ENCODE assay signal across 11 cellular contexts in genomic region chr9:35521708-35522107, GRCh38. TPM values are rescaled to one million over a fixed set of nuclear protein-coding genes. Genes with fewer than 3 reads are reported as not detected.
A peak's percentile ranks its signal among the peaks of the same experiment; 100 is the strongest.
DNase-seq lines count a peak whose midpoint lies in the region; ATAC-seq and TF ChIP-seq lines count a peak whose summit lies in the region.
"Had no signal": no experiment of that assay in that cellular context is flagged by ENCODE, and none has a peak within 500 bp of the region (broad histone marks: within the 10 kb centered on the region; RNA-seq: fewer than 3 reads in every experiment).

No MANE protein-coding gene starts in this region.

- TF ChIP-seq CTCF in Panc1 (IDR thresholded peaks at IDR 0.05), result no peak
- TF ChIP-seq CTCF in lower lobe of right lung (IDR thresholded peaks at IDR 0.05), result no peak
- TF ChIP-seq CTCF in tibial artery (IDR thresholded peaks at IDR 0.05), result no peak

- DNase-seq in Panc1 (ENCODE audit: low read depth, low spot score) (no peak), dedifferentiated amniotic fluid mesenchymal stem cell (ENCODE audit: extremely low spot score) (peak; percentile 66), lower lobe of right lung (no peak), tibial artery (peak; percentile 36 to 87), HUDEP-2 (lab: John Stamatoyannopoulos, UW; ENCODE audit: unreplicated experiment in 76 of 76) (no peak)
- DNase-seq in stimulated activated CD4-positive, alpha-beta T cell treated with anti-CD3 and anti-CD28 coated beads, Interleukin-2, amount 100 ng/mL, for 24 hours, result no peak
- no peak for DNase-seq in stimulated activated CD4-positive, alpha-beta T cell treated with anti-CD3 and anti-CD28 coated beads, Interleukin-4, amount 100 ng/mL, for 24 hours
- DNase-seq: adrenal gland, DMS79 treated with DMSO at 0.1 percent for 48 hours, NCI-H1436 treated with DMSO at 0.1 percent for 48 hours had no signal

- BruUV-seq in Panc1 (replicated peaks; lab: Mats Ljungman, UMichigan), result no TSS peak

- intact Hi-C loops in Panc1 (cut with micrococcal nuclease; ENCODE audit: unreplicated experiment) (no loop called here), lower lobe of right lung (cut with DNase I) (no loop called here), tibial artery (cut with DNase I; ENCODE audit: low total_unique reads) (no loop called here)

- H3K27me3 ChIP-seq in Panc1 (ENCODE audit: control insufficient read depth, insufficient read depth, low read length) (no peaks in the 10 kb centered on the region), lower lobe of right lung (ENCODE audit: low read depth) (no peaks in the 10 kb centered on the region), tibial artery (no peaks in the 10 kb centered on the region)
- H3K27me3 ChIP-seq: adrenal gland had no signal

- H3K27ac ChIP-seq in Panc1 (ENCODE audit: low read length) (peak overlapping the region; percentile 100), lower lobe of right lung (peak overlapping the region; percentile 19), tibial artery (peak overlapping the region; percentile 84 to 87)

- H3K4me1 ChIP-seq in Panc1 (ENCODE audit: control insufficient read depth, insufficient read depth, low read length) (peaks cover 75% of the 10 kb centered on the region), lower lobe of right lung (peaks cover 73% of the 10 kb centered on the region), tibial artery (peaks cover 5 to 100% (median 82%) of the 10 kb centered on the region in 4 donors)

- ATAC-seq in Panc1 (no peak), lower lobe of right lung (no peak)
- ATAC-seq: esophagus mucosa had no signal

- CTCF ChIA-PET in Panc1 (lab: Charles Lee), result interaction anchor here (0.6 kb wide), 1 partner anchor 34 kb away, joined by 4 read pairs; no protein-coding TSS in a partner anchor

- H3K4me3 ChIP-seq in Panc1 (ENCODE audit: low read depth in 2 of 2, low read length in 2 of 2) (no peak overlapping the region), lower lobe of right lung (no peak overlapping the region), tibial artery (no peak overlapping the region)
- H3K4me3 ChIP-seq: adrenal gland had no signal

- H3K36me3 ChIP-seq in Panc1 (ENCODE audit: control insufficient read depth, insufficient read depth, low read length) (no peaks in the 10 kb centered on the region), lower lobe of right lung (no peaks in the 10 kb centered on the region), tibial artery (no peaks in the 10 kb centered on the region)
- H3K36me3 ChIP-seq: adrenal gland had no signal

- POLR2A ChIA-PET in Panc1 (lab: Charles Lee), result interaction anchor here (1.0 kb wide), 1 partner anchor 11 kb away, joined by 3 read pairs; no protein-coding TSS in a partner anchor

- in situ Hi-C loops in Panc1 (cut with HindIII; ENCODE audit: low pct_unique_long_range_greater_than_20kb, low sequenced_read_pairs), result no loop called here

- H3K9me3 ChIP-seq in Panc1 (ENCODE audit: control insufficient read depth, insufficient read depth, low read depth, low read length) (no peaks in the 10 kb centered on the region), lower lobe of right lung (no peaks in the 10 kb centered on the region), tibial artery (no peaks in the 10 kb centered on the region)
- H3K9me3 ChIP-seq: adrenal gland had no signal

RNA-seq across cellular contexts. Expression of gene RUSC2, which starts 31.8 kb away (rescaled TPM):
- total RNA-seq in Panc1 (2021; ENCODE audit: unreplicated experiment) (49.9 TPM), lower lobe of right lung (23.6 TPM)
- 30.4 TPM for polyA plus RNA-seq in Panc1 (2012; ENCODE audit: insufficient read length)

Comparison
In these comparisons a context has a peak if more than half of its experiments do, and no peak if none do; other contexts are left out.
1. DNase-seq: peak in dedifferentiated amniotic fluid mesenchymal stem cell (single experiment) and tibial artery (2 of 2); none in Panc1 (single experiment), lower lobe of right lung (single experiment), stimulated activated CD4-positive, alpha-beta T cell treated with anti-CD3 and anti-CD28 coated beads, Interleukin-2, amount 100 ng/mL, for 24 hours (0 of 2), stimulated activated CD4-positive, alpha-beta T cell treated with anti-CD3 and anti-CD28 coated beads, Interleukin-4, amount 100 ng/mL, for 24 hours (single experiment) and HUDEP-2 (0 of 76).
2. H3K27ac ChIP-seq: peak in every context shown above with its lines; median percentile 100 in Panc1; 86 in tibial artery; 19 in lower lobe of right lung.